ENCODE assay signal across 1 cellular context in the genomic region with DNA sequence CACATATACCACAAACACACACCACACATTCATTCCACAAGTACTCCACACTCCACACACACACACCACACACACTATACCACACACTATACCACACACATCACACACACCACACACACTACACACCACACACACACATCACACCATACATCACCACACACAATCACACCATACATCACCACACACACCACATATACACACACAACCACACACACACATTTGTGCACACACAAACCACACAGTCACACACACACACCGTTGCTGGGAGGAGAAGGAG.
TF ChIP-seq lines count a peak whose summit lies in the region.

No MANE protein-coding gene starts in this region.

TF ChIP-seq in K562, 482 proteins besides CTCF, POLR2A, EP300 and RAD21 (continued from another document and continues in another):
- TF ChIP-seq, protein P1, sequence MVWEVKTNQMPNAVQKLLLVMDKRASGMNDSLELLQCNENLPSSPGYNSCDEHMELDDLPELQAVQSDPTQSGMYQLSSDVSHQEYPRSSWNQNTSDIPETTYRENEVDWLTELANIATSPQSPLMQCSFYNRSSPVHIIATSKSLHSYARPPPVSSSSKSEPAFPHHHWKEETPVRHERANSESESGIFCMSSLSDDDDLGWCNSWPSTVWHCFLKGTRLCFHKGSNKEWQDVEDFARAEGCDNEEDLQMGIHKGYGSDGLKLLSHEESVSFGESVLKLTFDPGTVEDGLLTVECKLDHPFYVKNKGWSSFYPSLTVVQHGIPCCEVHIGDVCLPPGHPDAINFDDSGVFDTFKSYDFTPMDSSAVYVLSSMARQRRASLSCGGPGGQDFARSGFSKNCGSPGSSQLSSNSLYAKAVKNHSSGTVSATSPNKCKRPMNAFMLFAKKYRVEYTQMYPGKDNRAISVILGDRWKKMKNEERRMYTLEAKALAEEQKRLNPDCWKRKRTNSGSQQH (CRISPR knock-in tag; IDR thresholded peaks at IDR 0.05), result 0 out of 2 replicates have a peak, but pooled peaks have one; percentile 19
- TF ChIP-seq ELF4 (CRISPR knock-in tag; IDR thresholded peaks at IDR 0.05), result 0 out of 2 replicates have a peak, but pooled peaks have one; percentile 74
- TF ChIP-seq, protein P2, sequence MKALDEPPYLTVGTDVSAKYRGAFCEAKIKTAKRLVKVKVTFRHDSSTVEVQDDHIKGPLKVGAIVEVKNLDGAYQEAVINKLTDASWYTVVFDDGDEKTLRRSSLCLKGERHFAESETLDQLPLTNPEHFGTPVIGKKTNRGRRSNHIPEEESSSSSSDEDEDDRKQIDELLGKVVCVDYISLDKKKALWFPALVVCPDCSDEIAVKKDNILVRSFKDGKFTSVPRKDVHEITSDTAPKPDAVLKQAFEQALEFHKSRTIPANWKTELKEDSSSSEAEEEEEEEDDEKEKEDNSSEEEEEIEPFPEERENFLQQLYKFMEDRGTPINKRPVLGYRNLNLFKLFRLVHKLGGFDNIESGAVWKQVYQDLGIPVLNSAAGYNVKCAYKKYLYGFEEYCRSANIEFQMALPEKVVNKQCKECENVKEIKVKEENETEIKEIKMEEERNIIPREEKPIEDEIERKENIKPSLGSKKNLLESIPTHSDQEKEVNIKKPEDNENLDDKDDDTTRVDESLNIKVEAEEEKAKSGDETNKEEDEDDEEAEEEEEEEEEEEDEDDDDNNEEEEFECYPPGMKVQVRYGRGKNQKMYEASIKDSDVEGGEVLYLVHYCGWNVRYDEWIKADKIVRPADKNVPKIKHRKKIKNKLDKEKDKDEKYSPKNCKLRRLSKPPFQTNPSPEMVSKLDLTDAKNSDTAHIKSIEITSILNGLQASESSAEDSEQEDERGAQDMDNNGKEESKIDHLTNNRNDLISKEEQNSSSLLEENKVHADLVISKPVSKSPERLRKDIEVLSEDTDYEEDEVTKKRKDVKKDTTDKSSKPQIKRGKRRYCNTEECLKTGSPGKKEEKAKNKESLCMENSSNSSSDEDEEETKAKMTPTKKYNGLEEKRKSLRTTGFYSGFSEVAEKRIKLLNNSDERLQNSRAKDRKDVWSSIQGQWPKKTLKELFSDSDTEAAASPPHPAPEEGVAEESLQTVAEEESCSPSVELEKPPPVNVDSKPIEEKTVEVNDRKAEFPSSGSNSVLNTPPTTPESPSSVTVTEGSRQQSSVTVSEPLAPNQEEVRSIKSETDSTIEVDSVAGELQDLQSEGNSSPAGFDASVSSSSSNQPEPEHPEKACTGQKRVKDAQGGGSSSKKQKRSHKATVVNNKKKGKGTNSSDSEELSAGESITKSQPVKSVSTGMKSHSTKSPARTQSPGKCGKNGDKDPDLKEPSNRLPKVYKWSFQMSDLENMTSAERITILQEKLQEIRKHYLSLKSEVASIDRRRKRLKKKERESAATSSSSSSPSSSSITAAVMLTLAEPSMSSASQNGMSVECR (CRISPR knock-in tag; IDR thresholded peaks at IDR 0.05), result no peak
- TF ChIP-seq, protein P3, sequence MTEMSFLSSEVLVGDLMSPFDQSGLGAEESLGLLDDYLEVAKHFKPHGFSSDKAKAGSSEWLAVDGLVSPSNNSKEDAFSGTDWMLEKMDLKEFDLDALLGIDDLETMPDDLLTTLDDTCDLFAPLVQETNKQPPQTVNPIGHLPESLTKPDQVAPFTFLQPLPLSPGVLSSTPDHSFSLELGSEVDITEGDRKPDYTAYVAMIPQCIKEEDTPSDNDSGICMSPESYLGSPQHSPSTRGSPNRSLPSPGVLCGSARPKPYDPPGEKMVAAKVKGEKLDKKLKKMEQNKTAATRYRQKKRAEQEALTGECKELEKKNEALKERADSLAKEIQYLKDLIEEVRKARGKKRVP (CRISPR knock-in tag; IDR thresholded peaks at IDR 0.05), result no peak
- no peak for TF ChIP-seq NR3C1 (CRISPR knock-in tag; IDR thresholded peaks at IDR 0.05)
- TF ChIP-seq ARHGAP35 (IDR thresholded peaks at IDR 0.05; ENCODE audit: partially characterized antibody), result peak; percentile 38
- TF ChIP-seq, protein P4, sequence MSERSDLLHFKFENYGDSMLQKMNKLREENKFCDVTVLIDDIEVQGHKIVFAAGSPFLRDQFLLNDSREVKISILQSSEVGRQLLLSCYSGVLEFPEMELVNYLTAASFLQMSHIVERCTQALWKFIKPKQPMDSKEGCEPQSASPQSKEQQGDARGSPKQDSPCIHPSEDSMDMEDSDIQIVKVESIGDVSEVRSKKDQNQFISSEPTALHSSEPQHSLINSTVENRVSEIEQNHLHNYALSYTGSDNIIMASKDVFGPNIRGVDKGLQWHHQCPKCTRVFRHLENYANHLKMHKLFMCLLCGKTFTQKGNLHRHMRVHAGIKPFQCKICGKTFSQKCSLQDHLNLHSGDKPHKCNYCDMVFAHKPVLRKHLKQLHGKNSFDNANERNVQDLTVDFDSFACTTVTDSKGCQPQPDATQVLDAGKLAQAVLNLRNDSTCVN (CRISPR knock-in tag; IDR thresholded peaks at IDR 0.05), result peak; percentile 44; the same call in 1 of the 2 replicates
- TF ChIP-seq, protein P5, sequence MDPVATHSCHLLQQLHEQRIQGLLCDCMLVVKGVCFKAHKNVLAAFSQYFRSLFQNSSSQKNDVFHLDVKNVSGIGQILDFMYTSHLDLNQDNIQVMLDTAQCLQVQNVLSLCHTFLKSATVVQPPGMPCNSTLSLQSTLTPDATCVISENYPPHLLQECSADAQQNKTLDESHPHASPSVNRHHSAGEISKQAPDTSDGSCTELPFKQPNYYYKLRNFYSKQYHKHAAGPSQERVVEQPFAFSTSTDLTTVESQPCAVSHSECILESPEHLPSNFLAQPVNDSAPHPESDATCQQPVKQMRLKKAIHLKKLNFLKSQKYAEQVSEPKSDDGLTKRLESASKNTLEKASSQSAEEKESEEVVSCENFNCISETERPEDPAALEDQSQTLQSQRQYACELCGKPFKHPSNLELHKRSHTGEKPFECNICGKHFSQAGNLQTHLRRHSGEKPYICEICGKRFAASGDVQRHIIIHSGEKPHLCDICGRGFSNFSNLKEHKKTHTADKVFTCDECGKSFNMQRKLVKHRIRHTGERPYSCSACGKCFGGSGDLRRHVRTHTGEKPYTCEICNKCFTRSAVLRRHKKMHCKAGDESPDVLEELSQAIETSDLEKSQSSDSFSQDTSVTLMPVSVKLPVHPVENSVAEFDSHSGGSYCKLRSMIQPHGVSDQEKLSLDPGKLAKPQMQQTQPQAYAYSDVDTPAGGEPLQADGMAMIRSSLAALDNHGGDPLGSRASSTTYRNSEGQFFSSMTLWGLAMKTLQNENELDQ (CRISPR knock-in tag; IDR thresholded peaks at IDR 0.05; ENCODE audit: borderline replicate concordance), result no peak
- TF ChIP-seq PHF20 (IDR thresholded peaks at IDR 0.05; ENCODE audit: partially characterized antibody), result peak; percentile 45
- TF ChIP-seq, protein P6, sequence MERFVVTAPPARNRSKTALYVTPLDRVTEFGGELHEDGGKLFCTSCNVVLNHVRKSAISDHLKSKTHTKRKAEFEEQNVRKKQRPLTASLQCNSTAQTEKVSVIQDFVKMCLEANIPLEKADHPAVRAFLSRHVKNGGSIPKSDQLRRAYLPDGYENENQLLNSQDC (CRISPR knock-in tag; IDR thresholded peaks at IDR 0.05), result no peak
- TF ChIP-seq, protein P7, sequence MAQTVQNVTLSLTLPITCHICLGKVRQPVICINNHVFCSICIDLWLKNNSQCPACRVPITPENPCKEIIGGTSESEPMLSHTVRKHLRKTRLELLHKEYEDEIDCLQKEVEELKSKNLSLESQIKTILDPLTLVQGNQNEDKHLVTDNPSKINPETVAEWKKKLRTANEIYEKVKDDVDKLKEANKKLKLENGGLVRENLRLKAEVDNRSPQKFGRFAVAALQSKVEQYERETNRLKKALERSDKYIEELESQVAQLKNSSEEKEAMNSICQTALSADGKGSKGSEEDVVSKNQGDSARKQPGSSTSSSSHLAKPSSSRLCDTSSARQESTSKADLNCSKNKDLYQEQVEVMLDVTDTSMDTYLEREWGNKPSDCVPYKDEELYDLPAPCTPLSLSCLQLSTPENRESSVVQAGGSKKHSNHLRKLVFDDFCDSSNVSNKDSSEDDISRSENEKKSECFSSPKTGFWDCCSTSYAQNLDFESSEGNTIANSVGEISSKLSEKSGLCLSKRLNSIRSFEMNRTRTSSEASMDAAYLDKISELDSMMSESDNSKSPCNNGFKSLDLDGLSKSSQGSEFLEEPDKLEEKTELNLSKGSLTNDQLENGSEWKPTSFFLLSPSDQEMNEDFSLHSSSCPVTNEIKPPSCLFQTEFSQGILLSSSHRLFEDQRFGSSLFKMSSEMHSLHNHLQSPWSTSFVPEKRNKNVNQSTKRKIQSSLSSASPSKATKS (CRISPR knock-in tag; IDR thresholded peaks at IDR 0.05), result no peak
- TF ChIP-seq MYBL2 (IDR thresholded peaks at IDR 0.05; ENCODE audit: low read depth), result peak; percentile 37; the same call in 1 of the 2 replicates
- TF ChIP-seq MYBL2 (CRISPR knock-in tag; IDR thresholded peaks at IDR 0.05; ENCODE audit: borderline replicate concordance), result no peak
- TF ChIP-seq, protein P8, sequence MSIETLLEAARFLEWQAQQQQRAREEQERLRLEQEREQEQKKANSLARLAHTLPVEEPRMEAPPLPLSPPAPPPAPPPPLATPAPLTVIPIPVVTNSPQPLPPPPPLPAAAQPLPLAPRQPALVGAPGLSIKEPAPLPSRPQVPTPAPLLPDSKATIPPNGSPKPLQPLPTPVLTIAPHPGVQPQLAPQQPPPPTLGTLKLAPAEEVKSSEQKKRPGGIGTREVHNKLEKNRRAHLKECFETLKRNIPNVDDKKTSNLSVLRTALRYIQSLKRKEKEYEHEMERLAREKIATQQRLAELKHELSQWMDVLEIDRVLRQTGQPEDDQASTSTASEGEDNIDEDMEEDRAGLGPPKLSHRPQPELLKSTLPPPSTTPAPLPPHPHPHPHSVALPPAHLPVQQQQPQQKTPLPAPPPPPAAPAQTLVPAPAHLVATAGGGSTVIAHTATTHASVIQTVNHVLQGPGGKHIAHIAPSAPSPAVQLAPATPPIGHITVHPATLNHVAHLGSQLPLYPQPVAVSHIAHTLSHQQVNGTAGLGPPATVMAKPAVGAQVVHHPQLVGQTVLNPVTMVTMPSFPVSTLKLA (conservative IDR thresholded peaks at IDR 0.05), result no peak
- TF ChIP-seq NFE2 (IDR thresholded peaks at IDR 0.05; ENCODE audit: low read depth), result no peak
- no peak for TF ChIP-seq ZNF668 (CRISPR knock-in tag; IDR thresholded peaks at IDR 0.05)
- TF ChIP-seq ZNF699 (CRISPR knock-in tag; IDR thresholded peaks at IDR 0.05; ENCODE audit: insufficient replicate concordance), result no peak
- TF ChIP-seq, protein P9, sequence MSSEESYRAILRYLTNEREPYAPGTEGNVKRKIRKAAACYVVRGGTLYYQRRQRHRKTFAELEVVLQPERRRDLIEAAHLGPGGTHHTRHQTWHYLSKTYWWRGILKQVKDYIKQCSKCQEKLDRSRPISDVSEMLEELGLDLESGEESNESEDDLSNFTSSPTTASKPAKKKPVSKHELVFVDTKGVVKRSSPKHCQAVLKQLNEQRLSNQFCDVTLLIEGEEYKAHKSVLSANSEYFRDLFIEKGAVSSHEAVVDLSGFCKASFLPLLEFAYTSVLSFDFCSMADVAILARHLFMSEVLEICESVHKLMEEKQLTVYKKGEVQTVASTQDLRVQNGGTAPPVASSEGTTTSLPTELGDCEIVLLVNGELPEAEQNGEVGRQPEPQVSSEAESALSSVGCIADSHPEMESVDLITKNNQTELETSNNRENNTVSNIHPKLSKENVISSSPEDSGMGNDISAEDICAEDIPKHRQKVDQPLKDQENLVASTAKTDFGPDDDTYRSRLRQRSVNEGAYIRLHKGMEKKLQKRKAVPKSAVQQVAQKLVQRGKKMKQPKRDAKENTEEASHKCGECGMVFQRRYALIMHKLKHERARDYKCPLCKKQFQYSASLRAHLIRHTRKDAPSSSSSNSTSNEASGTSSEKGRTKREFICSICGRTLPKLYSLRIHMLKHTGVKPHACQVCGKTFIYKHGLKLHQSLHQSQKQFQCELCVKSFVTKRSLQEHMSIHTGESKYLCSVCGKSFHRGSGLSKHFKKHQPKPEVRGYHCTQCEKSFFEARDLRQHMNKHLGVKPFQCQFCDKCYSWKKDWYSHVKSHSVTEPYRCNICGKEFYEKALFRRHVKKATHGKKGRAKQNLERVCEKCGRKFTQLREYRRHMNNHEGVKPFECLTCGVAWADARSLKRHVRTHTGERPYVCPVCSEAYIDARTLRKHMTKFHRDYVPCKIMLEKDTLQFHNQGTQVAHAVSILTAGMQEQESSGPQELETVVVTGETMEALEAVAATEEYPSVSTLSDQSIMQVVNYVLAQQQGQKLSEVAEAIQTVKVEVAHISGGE (CRISPR knock-in tag; IDR thresholded peaks at IDR 0.05), result no peak
- TF ChIP-seq KDM5B (IDR thresholded peaks at IDR 0.05; ENCODE audit: insufficient replicate concordance, low read depth, low read length), result no peak
- TF ChIP-seq HDGF (IDR thresholded peaks at IDR 0.05), result 0 out of 2 replicates have a peak, but pooled peaks have one; percentile 29
- no peak for TF ChIP-seq SRSF3 (IDR thresholded peaks at IDR 0.05; ENCODE audit: insufficient read depth, low read length)
- no peak for TF ChIP-seq NFE2L1 (tag; IDR thresholded peaks at IDR 0.05; ENCODE audit: borderline replicate concordance, low read depth)
- TF ChIP-seq FOXM1 (IDR thresholded peaks at IDR 0.05; ENCODE audit: low read depth), result no peak
- no peak for TF ChIP-seq FOXM1 (CRISPR knock-in tag; IDR thresholded peaks at IDR 0.05; ENCODE audit: low read depth)
